In the genomic region with DNA sequence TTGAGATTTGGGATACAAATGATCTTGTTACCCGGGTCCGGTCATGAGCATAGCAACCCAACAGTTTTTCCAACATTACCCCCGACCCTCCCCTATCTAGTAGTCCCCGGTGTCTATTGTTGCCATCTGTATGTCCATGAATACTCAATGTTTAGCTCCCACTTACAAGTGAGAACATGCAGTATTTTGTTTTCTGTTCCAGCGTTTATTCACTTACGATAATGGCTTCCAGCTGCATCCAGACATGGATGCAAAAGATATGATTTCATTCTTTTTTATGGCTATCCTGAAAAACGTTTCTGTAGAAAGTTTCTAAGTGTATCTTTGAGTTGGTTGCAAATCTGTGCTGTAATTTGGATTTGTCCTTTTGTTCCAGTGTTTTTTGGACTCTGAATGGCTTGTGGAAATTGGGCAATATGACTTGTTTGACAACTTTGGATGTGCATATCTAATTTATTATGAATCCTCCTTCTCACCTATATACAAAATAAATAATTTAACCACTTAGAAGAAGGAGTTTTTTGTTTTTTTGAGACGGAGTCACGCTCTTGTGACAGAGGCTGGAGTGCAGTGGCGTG, we compare ENCODE assay signal across 16 cellular contexts. TPM values are rescaled to one million over a fixed set of nuclear protein-coding genes. Genes with fewer than 3 reads are reported as not detected.
DNase-seq lines count a peak whose midpoint lies in the region; ATAC-seq and TF ChIP-seq lines count a peak whose summit lies in the region.
"Had no signal": no experiment of that assay in that cellular context is flagged by ENCODE, and none has a peak within 500 bp of the region (broad histone marks: within the 10 kb centered on the region; RNA-seq: fewer than 3 reads in every experiment).

No MANE protein-coding gene starts in this region.

- H3K36me3 ChIP-seq in GM23248 (ENCODE audit: low read depth) (no peaks in the 10 kb centered on the region), adrenal gland (replicated peaks in 1 of 2) (peaks cover 0 to 17% of the 10 kb centered on the region in 2 donors), MG63 (peaks cover 23% of the 10 kb centered on the region), thyroid gland (no peaks in the 10 kb centered on the region)

- in situ Hi-C loops in GM23248 (cut with MboI), result no loop called here

- ATAC-seq in HG03378 (IDR thresholded peaks at IDR 0.05; ENCODE audit: unreplicated experiment), result no peak
- ATAC-seq: body of pancreas, lower lobe of right lung had no signal

- TF ChIP-seq CTCF in adrenal gland (IDR thresholded peaks at IDR 0.05) (no peak), thyroid gland (IDR thresholded peaks at IDR 0.05) (no peak)

- H3K9me3 ChIP-seq in GM23248 (ENCODE audit: low read depth) (no peaks in the 10 kb centered on the region), adrenal gland (replicated peaks in 1 of 3) (no peaks in the 10 kb centered on the region), MG63 (no peaks in the 10 kb centered on the region), thyroid gland (no peaks in the 10 kb centered on the region)
- H3K9me3 ChIP-seq: body of pancreas, lower lobe of right lung had no signal

- H3K79me2 ChIP-seq in GM23248 (ENCODE audit: insufficient read depth), result peaks cover 96% of the 10 kb centered on the region

- H3K4me1 Mint-ChIP-seq in immature natural killer cell, result peaks cover 42 to 61% of the 10 kb centered on the region in 2 donors

- peak overlapping the region in 4 of 6 donors; percentile 9 to 67 (median 46) for H3K27ac Mint-ChIP-seq in immature natural killer cell

- TF ChIP-seq POLR2A in adrenal gland (IDR thresholded peaks at IDR 0.05), result no peak
- TF ChIP-seq POLR2A in thyroid gland (IDR thresholded peaks at IDR 0.05), result no peak

- no peaks in the 10 kb centered on the region for H3K9me3 Mint-ChIP-seq in immature natural killer cell

- H3K9ac ChIP-seq in GM23248, result no peak overlapping the region

- H2AFZ ChIP-seq in GM23248, result peak overlapping the region; percentile 48

- no peaks in the 10 kb centered on the region for H3K27me3 ChIP-seq in GM23248 (replicated peaks; ENCODE audit: insufficient read depth)
- no peaks in the 10 kb centered on the region for H3K27me3 ChIP-seq in adrenal gland
- no peaks in the 10 kb centered on the region for H3K27me3 ChIP-seq in MG63
- no peaks in the 10 kb centered on the region for H3K27me3 ChIP-seq in thyroid gland
- H3K27me3 ChIP-seq: body of pancreas had no signal

- intact Hi-C loops in adrenal gland (cut with DNase I) (no loop called here), thyroid gland (cut with DNase I) (no loop called here)

- peaks cover 32% of the 10 kb centered on the region for H3F3A ChIP-seq in GM23248 (ENCODE audit: insufficient read depth)

- H4K20me1 ChIP-seq in GM23248 (ENCODE audit: insufficient read depth), result no peaks in the 10 kb centered on the region

- H3K27ac ChIP-seq in GM23248 (no peak overlapping the region), adrenal gland (peak overlapping the region in 3 of 5 donors; percentile 54 to 87 (median 77)), skin epidermis (peak overlapping the region in 12 of 21 experiments; percentile 10 to 67 (median 56)), thyroid gland (no peak overlapping the region)

- H3K4me3 ChIP-seq in GM23248 (no peak overlapping the region), adrenal gland (no peak overlapping the region), skin epidermis (no peak overlapping the region), MG63 (no peak overlapping the region), thyroid gland (replicated peaks in 1 of 3) (no peak overlapping the region)
- H3K4me3 ChIP-seq: body of pancreas, lower lobe of right lung had no signal

- peak overlapping the region in 3 of 5 donors; percentile 4 to 26 (median 13) for H3K4me3 Mint-ChIP-seq in immature natural killer cell

- WGBS in GM23248 (ENCODE audit: low coverage in 1 of 2, low lambda C conversion rate in 2 of 2, missing lambda C conversion rate in 2 of 2), 2 experiments, result 43% methylated on average over 10 of the region's 10 CpGs
- 79 to 82% (median 80%) methylated on average over 10 of the region's 10 CpGs for WGBS in adrenal gland, 4 donors
- 76 to 83% methylated on average over 10 of the region's 10 CpGs for WGBS in thyroid gland, 2 donors

- peaks cover 0 to 11% (median 4%) of the 10 kb centered on the region in 3 donors for H3K36me3 Mint-ChIP-seq in immature natural killer cell

- no peaks in the 10 kb centered on the region for H3K9me2 ChIP-seq in GM23248 (ENCODE audit: insufficient read depth)

- no peaks in the 10 kb centered on the region for H3K27me3 Mint-ChIP-seq in immature natural killer cell (ENCODE audit: low read depth in 3 of 3)

- no peak for DNase-seq in GM23248
- DNase-seq in adrenal gland, result peak in 1 of 7 donors; percentile 10
- DNase-seq in immature natural killer cell, result no peak
- DNase-seq in MG63, result no peak
- no peak for DNase-seq in activated CD4-positive, alpha-beta T cell treated with anti-CD3 and anti-CD28 coated beads for 48 hours
- no peak for DNase-seq in thyroid gland
- DNase-seq: activated CD4-positive, alpha-beta T cell treated with anti-CD3 and anti-CD28 coated beads, Interleukin-2, amount 50 U/mL, for 1 hour; C1 segment of cervical spinal cord; hippocampal formation; lower lobe of right lung; NCI-H510A treated with DMSO at 0.1 percent for 48 hours; T1000 had no signal

- peaks cover 39% of the 10 kb centered on the region for H3K4me1 ChIP-seq in GM23248 (ENCODE audit: insufficient read depth)
- peaks cover 40 to 54% of the 10 kb centered on the region in 2 donors for H3K4me1 ChIP-seq in adrenal gland (replicated peaks in 1 of 2)
- peaks cover 20 to 42% of the 10 kb centered on the region in 2 donors for H3K4me1 ChIP-seq in thyroid gland

- no peak overlapping the region for H3K4me2 ChIP-seq in GM23248 (ENCODE audit: unreplicated experiment)

RNA-seq across cellular contexts. Expression of a gene that starts 11.8 kb away (rescaled TPM):
- total RNA-seq in GM23248 (2014; rRNA removed; shearing (Covaris generic)), result 30.3 and 37.8 TPM in 2 replicates
- polyA plus RNA-seq in GM23248 (2016; fragmentation: Nextera tagmentation; extraction: Ambion mirVana), result 3.6 and 3.8 TPM in 2 replicates
- 10 to 100 TPM; 34.9 to 90.0 (median 61.7) TPM for total RNA-seq in adrenal gland
- 10 to 100 TPM; 16.3 to 48.8 (median 18.3) TPM for polyA plus RNA-seq in adrenal gland
- 10 to 100 TPM in 1 of 3 donors, 1 to 10 TPM in 2; 3.4 to 12.2 (median 4.8) TPM for polyA plus RNA-seq in immature natural killer cell
- 22.3 and 26.3 TPM in 2 replicates for total RNA-seq in MG63 (2014; rRNA removed; shearing (Covaris generic); ENCODE audit: low replicate concordance)
- total RNA-seq in thyroid gland, result 10 to 100 TPM; 55.9 to 73.1 (median 67.7) TPM

RNA-seq across cellular contexts. Expression of a gene that starts 31.9 kb away (rescaled TPM):
- total RNA-seq in GM23248 (2014; rRNA removed; shearing (Covaris generic)), result not detected in 2 replicates
- not detected in 2 replicates for polyA plus RNA-seq in GM23248 (2016; fragmentation: Nextera tagmentation; extraction: Ambion mirVana)
- 100 to 1,000 TPM in 1 of 8 donors, 10 to 100 TPM in 7; 26.7 to 104 (median 74.2) TPM for total RNA-seq in adrenal gland
- 10 to 100 TPM; 19.8 to 41.2 (median 26.6) TPM for polyA plus RNA-seq in adrenal gland
- under 1 TPM in 1 of 3 donors, not detected in 2; 0.19 TPM for polyA plus RNA-seq in immature natural killer cell
- total RNA-seq in MG63 (2014; rRNA removed; shearing (Covaris generic); ENCODE audit: low replicate concordance), result not detected in 2 replicates
- under 1 TPM in 1 of 4 donors, not detected in 3; 0.40 TPM for total RNA-seq in thyroid gland

RNA-seq across cellular contexts. Expression of a gene that starts 49.8 kb away (rescaled TPM):
- total RNA-seq in GM23248 (2014; rRNA removed; shearing (Covaris generic)), result 35.3 and 42.4 TPM in 2 replicates
- polyA plus RNA-seq in GM23248 (2016; fragmentation: Nextera tagmentation; extraction: Ambion mirVana) (217 and 221 TPM in 2 replicates), adrenal gland (100 to 1,000 TPM; 127 to 407 (median 130) TPM), immature natural killer cell (1,000 to 10,000 TPM in 1 of 3 donors, 100 to 1,000 TPM in 2; 527 to 1,019 (median 714) TPM)
- total RNA-seq in adrenal gland (100 to 1,000 TPM in 6 of 8 donors, 10 to 100 TPM in 2; 68.2 to 233 (median 154) TPM), thyroid gland (10 to 100 TPM; 51.6 to 83.6 (median 68.9) TPM)
- 41.0 and 60.4 TPM in 2 replicates for total RNA-seq in MG63 (2014; rRNA removed; shearing (Covaris generic); ENCODE audit: low replicate concordance)

RNA-seq across cellular contexts. Expression of a gene that starts 55.6 kb away (rescaled TPM):
- total RNA-seq in GM23248 (2014; rRNA removed; shearing (Covaris generic)), result not detected in 2 replicates
- polyA plus RNA-seq in GM23248 (2016; fragmentation: Nextera tagmentation; extraction: Ambion mirVana) (not detected in 2 replicates), adrenal gland (under 1 TPM in 1 of 3 donors, not detected in 2; 0.03 TPM), immature natural killer cell (not detected)
- total RNA-seq in adrenal gland (not detected), thyroid gland (not detected)
- not detected in 2 replicates for total RNA-seq in MG63 (2014; rRNA removed; shearing (Covaris generic); ENCODE audit: low replicate concordance)
- total RNA-seq: body of pancreas, lower lobe of right lung, omental fat pad had no signal

Comparison
In these comparisons a context has a peak if more than half of its experiments do, and no peak if none do; other contexts are left out.
1. H3K27ac ChIP-seq: peak in adrenal gland (3 of 5) and skin epidermis (12 of 21); none in GM23248 (single experiment) and thyroid gland (0 of 3).
2. RNA of a gene that starts 31.9 kb away (total RNA-seq): 26.7 to 104 TPM in adrenal gland; not detected in GM23248, not detected in MG63 and 0.40 TPM in thyroid gland; every median in the first group is over 10 times any median in the second.